In genomic region chr9:79046401-79046800, GRCh38 we compare ENCODE assay signal across 21 cellular contexts.
A peak's percentile ranks its signal among the peaks of the same experiment; 100 is the strongest.
DNase-seq lines count a peak whose midpoint lies in the region; ATAC-seq, FAIRE-seq and TF ChIP-seq lines count a peak whose summit lies in the region.
"Had no signal": no experiment of that assay in that cellular context is flagged by ENCODE, and none has a peak within 500 bp of the region (broad histone marks: within the 10 kb centered on the region; RNA-seq: fewer than 3 reads in every experiment).

No MANE protein-coding gene starts in this region.

- H3K36me3 ChIP-seq in psoas muscle (ENCODE audit: insufficient read depth in 1 of 2, low read depth in 1 of 2): no peaks in the 10 kb centered on the region
- no peaks in the 10 kb centered on the region for H3K36me3 ChIP-seq in CD8-positive, alpha-beta memory T cell (ENCODE audit: insufficient read depth, low read length)
- H3K36me3 ChIP-seq: BLaER1 had no signal

- peaks cover 0 to 4% (median 0%) of the 10 kb centered on the region in 3 donors for H3K27me3 ChIP-seq in psoas muscle (ENCODE audit: insufficient read depth in 3 of 3, low read length in 2 of 3)
- no peaks in the 10 kb centered on the region for H3K27me3 ChIP-seq in CD8-positive, alpha-beta memory T cell (ENCODE audit: insufficient read depth, low read length, poor library complexity, severe bottlenecking)
- H3K27me3 ChIP-seq: BLaER1 had no signal

- H3K4me3 ChIP-seq in choroid plexus epithelial cell (ENCODE audit: low read depth, low read length): no peak overlapping the region
- H3K4me3 ChIP-seq in foreskin fibroblast (ENCODE audit: low read depth in 1 of 2, low read length in 2 of 2): no peak overlapping the region
- no peak overlapping the region for H3K4me3 ChIP-seq in psoas muscle
- H3K4me3 ChIP-seq in CD8-positive, alpha-beta memory T cell (ENCODE audit: low read length): no peak overlapping the region
- H3K4me3 ChIP-seq: BLaER1 had no signal

- ATAC-seq in GM19467 (IDR thresholded peaks at IDR 0.05; ENCODE audit: unreplicated experiment) (no peak), psoas muscle (no peak)

- H3K9me3 ChIP-seq in psoas muscle: no peaks in the 10 kb centered on the region
- no peaks in the 10 kb centered on the region for H3K9me3 ChIP-seq in CD8-positive, alpha-beta memory T cell (ENCODE audit: low read length)
- H3K9me3 ChIP-seq: BLaER1 had no signal

- CTCF ChIA-PET in CD8-positive, alpha-beta memory T cell (lab: Charles Lee): no interaction called here

- TF ChIP-seq POLR2A in H54 (IDR thresholded peaks at IDR 0.05; ENCODE audit: low read depth, low read length): no peak

- H3K4me1 Mint-ChIP-seq in CD8-positive, alpha-beta memory T cell: no peaks in the 10 kb centered on the region
- H3K4me1 Mint-ChIP-seq: CD14-positive monocyte; CD4-positive, alpha-beta memory T cell; IgD-negative memory B cell had no signal

- peak; percentile 83 for FAIRE-seq in H54 (lab: Jason Lieb, UNC)
- FAIRE-seq: G401.6, GM12891, HTR-8/SVneo had no signal

- WGBS in psoas muscle, 3 donors: 92 to 94% (median 93%) methylated on average over 2 of the region's 2 CpGs

- no peak overlapping the region for H3K27ac ChIP-seq in psoas muscle
- H3K27ac ChIP-seq in CD8-positive, alpha-beta memory T cell (ENCODE audit: low read depth, low read length): no peak overlapping the region
- H3K27ac ChIP-seq: BLaER1 had no signal

- no peaks in the 10 kb centered on the region for H3K36me3 Mint-ChIP-seq in CD8-positive, alpha-beta memory T cell
- H3K36me3 Mint-ChIP-seq: CD14-positive monocyte; CD4-positive, alpha-beta memory T cell; IgD-negative memory B cell had no signal

- POLR2A ChIA-PET in CD8-positive, alpha-beta memory T cell (lab: Charles Lee): no interaction called here

- no peak overlapping the region for H3K4me3 Mint-ChIP-seq in CD8-positive, alpha-beta memory T cell
- H3K4me3 Mint-ChIP-seq: CD14-positive monocyte; CD4-positive, alpha-beta memory T cell; IgD-negative memory B cell had no signal

- no peak overlapping the region for H3K27ac Mint-ChIP-seq in CD8-positive, alpha-beta memory T cell
- H3K27ac Mint-ChIP-seq: CD14-positive monocyte; CD4-positive, alpha-beta memory T cell; IgD-negative memory B cell had no signal

- intact Hi-C loops in psoas muscle (cut with DNase I): no loop called here

- no peak for TF ChIP-seq CTCF in choroid plexus epithelial cell (conservative IDR thresholded peaks at IDR 0.05; ENCODE audit: low read depth, low read length)
- no peak for TF ChIP-seq CTCF in foreskin fibroblast (IDR thresholded peaks at IDR 0.05; ENCODE audit: low read depth, low read length)
- TF ChIP-seq CTCF in psoas muscle (IDR thresholded peaks at IDR 0.05): no peak

- peak; percentile 31 for DNase-seq in EH (ENCODE audit: low read depth)
- DNase-seq in H54 (ENCODE audit: insufficient read length, low spot score): no peak
- DNase-seq in choroid plexus epithelial cell (ENCODE audit: low read depth): peak; percentile 11
- peak; percentile 21 to 45 for DNase-seq in foreskin fibroblast
- no peak for DNase-seq in activated CD4-positive, alpha-beta T cell treated with anti-CD3 and anti-CD28 coated beads, Interleukin-2, amount 50 U/mL, for 4 hours
- no peak for DNase-seq in psoas muscle
- no peak for DNase-seq in CD8-positive, alpha-beta memory T cell
- DNase-seq: 8988T; Calu3; CD4-positive, alpha-beta memory T cell; DMS79 treated with DMSO at 0.1 percent for 48 hours; EL; HCEC 1CT; KBM-7 had no signal

- H3K4me1 ChIP-seq in psoas muscle: no peaks in the 10 kb centered on the region
- no peaks in the 10 kb centered on the region for H3K4me1 ChIP-seq in CD8-positive, alpha-beta memory T cell (ENCODE audit: insufficient read depth, low read length)
- H3K4me1 ChIP-seq: BLaER1 had no signal

- H3K27me3 Mint-ChIP-seq in CD8-positive, alpha-beta memory T cell: no peaks in the 10 kb centered on the region

- peaks cover 0 to 11% (median 0%) of the 10 kb centered on the region in 5 donors for H3K9me3 Mint-ChIP-seq in CD8-positive, alpha-beta memory T cell

Comparison
In these comparisons a context has a peak if more than half of its experiments do, and no peak if none do; other contexts are left out.
1. DNase-seq: peak in EH (single experiment), choroid plexus epithelial cell (single experiment) and foreskin fibroblast (2 of 2); none in H54 (single experiment), activated CD4-positive, alpha-beta T cell treated with anti-CD3 and anti-CD28 coated beads, Interleukin-2, amount 50 U/mL, for 4 hours (0 of 2), psoas muscle (0 of 2) and CD8-positive, alpha-beta memory T cell (0 of 5).